28 cellular contexts compared by ENCODE assay signal in genomic region chr13:59476376-59476775, GRCh38.
"Had no signal": no experiment of that assay in that cellular context is flagged by ENCODE, and none has a peak within 500 bp of the region (broad histone marks: within the 10 kb centered on the region; RNA-seq: fewer than 3 reads in every experiment).

No MANE protein-coding gene starts in this region.

- H3K4me1 ChIP-seq: ascending aorta, parathyroid adenoma, psoas muscle had no signal

- H3K27me3 Mint-ChIP-seq: activated CD4-positive, alpha-beta T cell treated with anti-CD3 and anti-CD28 coated beads, Interleukin-2, amount 10 ng/mL, durations not matched to agents 24 days and 14 days; activated naive CD4-positive, alpha-beta T cell treated with anti-CD3 and anti-CD28 coated beads, Interleukin-2, amount 10 ng/mL, durations not matched to agents 7 days and 5 days; activated T-cell treated with anti-CD3 and anti-CD28 coated beads, Interleukin-2, amount 50 U/mL, for 24 hours; dendritic cell treated with granulocyte-macrophage colony-stimulating factor and Interleukin-4, amounts not matched to agents 40 ng/mL and 50 ng/mL, for 4 days; stimulated activated naive B cell treated with anti-CD40 and anti-IgM and Interleukin-4, amounts not matched to agents 10 μg/mL and 1 μg/mL and 100 μg/mL, for 72 hours had no signal

- H3K9ac ChIP-seq: parathyroid adenoma had no signal

- H3K36me3 ChIP-seq: ascending aorta, tibial nerve had no signal

- H3K27ac ChIP-seq: ascending aorta, epithelial cell of prostate, parathyroid adenoma, psoas muscle, tibial nerve had no signal

- H3K27ac Mint-ChIP-seq: activated CD4-positive, alpha-beta memory T cell treated with anti-CD3 and anti-CD28 coated beads, Interleukin-2, amount 10 ng/mL, durations not matched to agents 7 days and 5 days; activated CD4-positive, alpha-beta T cell treated with anti-CD3 and anti-CD28 coated beads, Interleukin-2, amount 10 ng/mL, durations not matched to agents 24 days and 14 days; activated naive CD4-positive, alpha-beta T cell treated with anti-CD3 and anti-CD28 coated beads, Interleukin-2, amount 10 ng/mL, durations not matched to agents 7 days and 5 days; activated naive CD8-positive, alpha-beta T cell treated with anti-CD3 and anti-CD28 coated beads, Interleukin-2, amount 10 ng/mL, durations not matched to agents 7 days and 5 days; activated T-cell treated with anti-CD3 and anti-CD28 coated beads, Interleukin-2, amount 50 U/mL, for 24 hours; dendritic cell treated with granulocyte-macrophage colony-stimulating factor and Interleukin-4, amounts not matched to agents 40 ng/mL and 50 ng/mL, for 4 days; endodermal cell; mesothelial cell of epicardium; naive thymus-derived CD4-positive, alpha-beta T cell; stimulated activated naive B cell treated with anti-CD40 and anti-IgM and Interleukin-4, amounts not matched to agents 10 μg/mL and 1 μg/mL and 100 μg/mL, for 72 hours; T-helper 17 cell had no signal

- H3K4me1 Mint-ChIP-seq: activated CD4-positive, alpha-beta memory T cell treated with anti-CD3 and anti-CD28 coated beads, Interleukin-2, amount 10 ng/mL, durations not matched to agents 7 days and 5 days; activated CD4-positive, alpha-beta T cell treated with anti-CD3 and anti-CD28 coated beads, Interleukin-2, amount 10 ng/mL, durations not matched to agents 24 days and 14 days; activated naive CD4-positive, alpha-beta T cell treated with anti-CD3 and anti-CD28 coated beads, Interleukin-2, amount 10 ng/mL, durations not matched to agents 7 days and 5 days; activated naive CD8-positive, alpha-beta T cell treated with anti-CD3 and anti-CD28 coated beads, Interleukin-2, amount 10 ng/mL, durations not matched to agents 7 days and 5 days; stimulated activated naive B cell treated with anti-CD40 and anti-IgM and Interleukin-4, amounts not matched to agents 10 μg/mL and 1 μg/mL and 100 μg/mL, for 72 hours had no signal

- ATAC-seq: left lobe of liver; naive thymus-derived CD4-positive, alpha-beta T cell; psoas muscle; stimulated activated naive B cell treated with anti-CD40 and anti-IgM and Interleukin-4, amounts not matched to agents 10 μg/mL and 1 μg/mL and 100 μg/mL, for 72 hours; T-helper 17 cell had no signal

- H3K36me3 Mint-ChIP-seq: activated naive CD4-positive, alpha-beta T cell treated with anti-CD3 and anti-CD28 coated beads, Interleukin-2, amount 10 ng/mL, durations not matched to agents 7 days and 5 days; activated naive CD8-positive, alpha-beta T cell treated with anti-CD3 and anti-CD28 coated beads, Interleukin-2, amount 10 ng/mL, durations not matched to agents 7 days and 5 days; brain; mesothelial cell of epicardium; naive thymus-derived CD4-positive, alpha-beta T cell; stimulated activated naive B cell treated with anti-CD40 and anti-IgM and Interleukin-4, amounts not matched to agents 10 μg/mL and 1 μg/mL and 100 μg/mL, for 72 hours had no signal

- H3K4me3 Mint-ChIP-seq: activated CD4-positive, alpha-beta memory T cell treated with anti-CD3 and anti-CD28 coated beads, Interleukin-2, amount 10 ng/mL, durations not matched to agents 7 days and 5 days; activated CD4-positive, alpha-beta T cell treated with anti-CD3 and anti-CD28 coated beads, Interleukin-2, amount 10 ng/mL, durations not matched to agents 24 days and 14 days; activated naive CD4-positive, alpha-beta T cell treated with anti-CD3 and anti-CD28 coated beads, Interleukin-2, amount 10 ng/mL, durations not matched to agents 7 days and 5 days; activated naive CD8-positive, alpha-beta T cell treated with anti-CD3 and anti-CD28 coated beads, Interleukin-2, amount 10 ng/mL, durations not matched to agents 7 days and 5 days; activated T-cell treated with anti-CD3 and anti-CD28 coated beads, Interleukin-2, amount 50 U/mL, for 24 hours; brain; dendritic cell treated with granulocyte-macrophage colony-stimulating factor and Interleukin-4, amounts not matched to agents 40 ng/mL and 50 ng/mL, for 4 days; endodermal cell; mesothelial cell of epicardium; naive thymus-derived CD4-positive, alpha-beta T cell; stimulated activated naive B cell treated with anti-CD40 and anti-IgM and Interleukin-4, amounts not matched to agents 10 μg/mL and 1 μg/mL and 100 μg/mL, for 72 hours; T-helper 17 cell had no signal

- DNase-seq: activated CD4-positive, alpha-beta memory T cell treated with anti-CD3 and anti-CD28 coated beads, Interleukin-2, amount 10 ng/mL, durations not matched to agents 7 days and 5 days; activated CD4-positive, alpha-beta T cell treated with anti-CD3 and anti-CD28 coated beads, Interleukin-2, amount 10 ng/mL, durations not matched to agents 24 days and 14 days; activated CD4-positive, CD25-positive, alpha-beta regulatory T cell treated with anti-CD3 and anti-CD28 coated beads, Interleukin-2, amount 50 U/mL, for 72 hours; activated CD8-positive, alpha-beta memory T cell treated with anti-CD3 and anti-CD28 coated beads, Interleukin-2, amount 50 U/mL, for 48 hours; activated gamma-delta T cell; activated naive CD4-positive, alpha-beta T cell treated with anti-CD3 and anti-CD28 coated beads, Interleukin-2, amount 10 ng/mL, durations not matched to agents 7 days and 5 days; activated naive CD8-positive, alpha-beta T cell treated with anti-CD3 and anti-CD28 coated beads, Interleukin-2, amount 10 ng/mL, durations not matched to agents 7 days and 5 days; activated T-cell treated with anti-CD3 and anti-CD28 coated beads, Interleukin-2, amount 50 U/mL, for 24 hours; central memory CD4-positive, alpha-beta T cell; endodermal cell; head of caudate nucleus; kidney glomerular epithelial cell; naive thymus-derived CD4-positive, alpha-beta T cell; occipital lobe; psoas muscle; stimulated activated CD4-positive, alpha-beta T cell treated with anti-CD3 and anti-CD28 coated beads, Interleukin-2, amount 100 ng/mL, for 24 hours; stimulated activated naive B cell treated with anti-CD40 and anti-IgM and Interleukin-4, amounts not matched to agents 10 μg/mL and 1 μg/mL and 100 μg/mL, for 72 hours; T-helper 17 cell; T1000 had no signal

- H3K9me3 ChIP-seq: ascending aorta, psoas muscle, tibial nerve had no signal

- H3K79me2 ChIP-seq: parathyroid adenoma had no signal

- H3K27me3 ChIP-seq: ascending aorta, tibial nerve had no signal

- H3K9me3 Mint-ChIP-seq: activated CD4-positive, alpha-beta memory T cell treated with anti-CD3 and anti-CD28 coated beads, Interleukin-2, amount 10 ng/mL, durations not matched to agents 7 days and 5 days; activated CD4-positive, alpha-beta T cell treated with anti-CD3 and anti-CD28 coated beads, Interleukin-2, amount 10 ng/mL, durations not matched to agents 24 days and 14 days; activated naive CD4-positive, alpha-beta T cell treated with anti-CD3 and anti-CD28 coated beads, Interleukin-2, amount 10 ng/mL, durations not matched to agents 7 days and 5 days; activated naive CD8-positive, alpha-beta T cell treated with anti-CD3 and anti-CD28 coated beads, Interleukin-2, amount 10 ng/mL, durations not matched to agents 7 days and 5 days; activated T-cell treated with anti-CD3 and anti-CD28 coated beads, Interleukin-2, amount 50 U/mL, for 24 hours; brain; dendritic cell treated with granulocyte-macrophage colony-stimulating factor and Interleukin-4, amounts not matched to agents 40 ng/mL and 50 ng/mL, for 4 days; mesothelial cell of epicardium; naive thymus-derived CD4-positive, alpha-beta T cell; stimulated activated naive B cell treated with anti-CD40 and anti-IgM and Interleukin-4, amounts not matched to agents 10 μg/mL and 1 μg/mL and 100 μg/mL, for 72 hours had no signal

- H3K4me3 ChIP-seq: ascending aorta, lung, psoas muscle, tibial nerve had no signal
